8 cellular contexts compared by ENCODE assay signal in genomic region chr4:139266208-139266582, GRCh38. TPM values are rescaled to one million over a fixed set of nuclear protein-coding genes. Genes with fewer than 3 reads are reported as not detected.
A peak's percentile ranks its signal among the peaks of the same experiment; 100 is the strongest.
DNase-seq lines count a peak whose midpoint lies in the region; ATAC-seq, FAIRE-seq and TF ChIP-seq lines count a peak whose summit lies in the region.

No MANE protein-coding gene starts in this region.

- H3K9me3 ChIP-seq in MG63, result no peaks in the 10 kb centered on the region
- no peaks in the 10 kb centered on the region for H3K9me3 ChIP-seq in endothelial cell of umbilical vein (replicated peaks; ENCODE audit: control insufficient read depth, insufficient read depth, low read length)
- H3K9me3 ChIP-seq in gastrocnemius medialis, result no peaks in the 10 kb centered on the region

- DNase-seq in MG63 (no peak), endothelial cell of umbilical vein (ENCODE audit: low read depth, low spot score) (no peak), gastrocnemius medialis (no peak), islet precursor cell (no peak), posterior cingulate gyrus (no peak), cortex of kidney (lab: John Stamatoyannopoulos, UW) (no peak)
- DNase-seq in activated effector memory CD4-positive, alpha-beta T cell treated with anti-CD3 and anti-CD28 coated beads, Interleukin-2, amount 50 U/mL, for 16 hours, result no peak

- H3K27me3 ChIP-seq in MG63 (no peaks in the 10 kb centered on the region), endothelial cell of umbilical vein (ENCODE audit: control insufficient read depth in 2 of 2, insufficient read depth in 2 of 2, low read length in 2 of 2) (no peaks in the 10 kb centered on the region), gastrocnemius medialis (no peaks in the 10 kb centered on the region)

- BruUV-seq in endothelial cell of umbilical vein (replicated peaks; lab: Mats Ljungman, UMichigan), result no TSS peak

- ATAC-seq in GM18498 (IDR thresholded peaks at IDR 0.05; ENCODE audit: unreplicated experiment) (peak; percentile 0), gastrocnemius medialis (no peak)

- H3K27ac ChIP-seq in endothelial cell of umbilical vein (ENCODE audit: insufficient read depth, low read depth, low read length) (peak overlapping the region; percentile 54), gastrocnemius medialis (peak overlapping the region; percentile 58 to 76 (median 63))

- peak overlapping the region; percentile 24 for H2AFZ ChIP-seq in endothelial cell of umbilical vein (ENCODE audit: low read depth, low read length)

- intact Hi-C loops in endothelial cell of umbilical vein (cut with micrococcal nuclease) (no loop called here), gastrocnemius medialis (cut with DNase I; ENCODE audit: low total_unique reads) (no loop called here), posterior cingulate gyrus (cut with DNase I) (no loop called here)

- TF ChIP-seq CTCF in endothelial cell of umbilical vein (IDR thresholded peaks at IDR 0.05; ENCODE audit: extremely low read depth in 1 of 2, insufficient read depth in 1 of 2, low read depth in 1 of 2, low read length in 2 of 2), result no peak
- no peak for TF ChIP-seq CTCF in gastrocnemius medialis (IDR thresholded peaks at IDR 0.05 in 4 of 5, conservative IDR thresholded peaks at IDR 0.05 in 1 of 5)

- H3K79me2 ChIP-seq in endothelial cell of umbilical vein (ENCODE audit: control insufficient read depth, insufficient read depth, low read length), result no peaks in the 10 kb centered on the region

- H4K20me1 ChIP-seq in endothelial cell of umbilical vein (replicated peaks; ENCODE audit: control insufficient read depth, extremely low read depth, insufficient read depth, low read length), result no peaks in the 10 kb centered on the region

- H3K9ac ChIP-seq in endothelial cell of umbilical vein (replicated peaks; ENCODE audit: extremely low read depth, insufficient read depth, low read length), result peak overlapping the region; percentile 1

- no peak for TF ChIP-seq POLR2A in endothelial cell of umbilical vein (IDR thresholded peaks at IDR 0.05; ENCODE audit: low read depth, low read length)
- TF ChIP-seq POLR2A in gastrocnemius medialis (IDR thresholded peaks at IDR 0.05), result no peak

- H3K4me1 ChIP-seq in endothelial cell of umbilical vein (ENCODE audit: control insufficient read depth, extremely low read depth, insufficient read depth, low read length) (peaks cover 14% of the 10 kb centered on the region), gastrocnemius medialis (peaks cover 0 to 12% of the 10 kb centered on the region in 2 donors)

- in situ Hi-C loops in gastrocnemius medialis (cut with MboI; ENCODE audit: low sequenced_read_pairs in 4 of 4), result no loop called here

- POLR2A ChIA-PET in endothelial cell of umbilical vein (lab: Charles Lee), result interaction anchor here (0.6 kb wide), 1 partner anchor 19 kb away, joined by 4 read pairs; no protein-coding TSS in a partner anchor

- H3K4me2 ChIP-seq in endothelial cell of umbilical vein (ENCODE audit: insufficient read depth, low read length), result peak overlapping the region; percentile 90

- H3K36me3 ChIP-seq in MG63 (peaks cover 9% of the 10 kb centered on the region), endothelial cell of umbilical vein (ENCODE audit: control insufficient read depth in 2 of 2, extremely low read depth in 1 of 2, insufficient read depth in 2 of 2, low read length in 2 of 2) (no peaks in the 10 kb centered on the region), gastrocnemius medialis (no peaks in the 10 kb centered on the region)

- no peak for FAIRE-seq in endothelial cell of umbilical vein (lab: Jason Lieb, UNC)

- dilution Hi-C loops in endothelial cell of umbilical vein (cut with MboI; ENCODE audit: extremely low pct_ligation_motif_present, low sequenced_read_pairs), result no loop called here

- H3K9me1 ChIP-seq in endothelial cell of umbilical vein (replicated peaks; ENCODE audit: control insufficient read depth, extremely low read depth, insufficient read depth, low read length), result no peaks in the 10 kb centered on the region

- CTCF ChIA-PET in endothelial cell of umbilical vein (lab: Charles Lee), result interaction anchor here (0.7 to 2.3 kb wide), 12 partner anchors 9 to 236 kb away, joined by 3 to 23 read pairs (median 4); partner anchors contain the start of gene NAA15

- H3K4me3 ChIP-seq in MG63 (peak overlapping the region; percentile 25), endothelial cell of umbilical vein (replicated peaks in 1 of 3; ENCODE audit: insufficient read depth in 1 of 3, low read depth in 1 of 3, low read length in 3 of 3) (peak overlapping the region in 1 of 3 experiments; percentile 20), gastrocnemius medialis (peak overlapping the region; percentile 41 to 54 (median 52))

TF ChIP-seq in endothelial cell of umbilical vein, 7 proteins besides CTCF, POLR2A, EP300 and RAD21:
- TF ChIP-seq JUN (IDR thresholded peaks at IDR 0.05; ENCODE audit: borderline replicate concordance, insufficient read depth, insufficient read length, low read depth) (no peak), GATA2 (IDR thresholded peaks at IDR 0.05; ENCODE audit: insufficient read depth, insufficient read length, low read depth, low read length) (no peak), FOS (IDR thresholded peaks at IDR 0.05; ENCODE audit: borderline replicate concordance, insufficient read depth, low read length) (no peak)
TF ChIP-seq in endothelial cell of umbilical vein: peak in this region for 0.

RNA-seq across cellular contexts. Expression of gene MGARP, which starts 13.8 kb away (rescaled TPM):
- 105 and 125 TPM in 2 replicates for total RNA-seq in MG63 (2014; rRNA removed; shearing (Covaris generic); ENCODE audit: low replicate concordance)
- total RNA-seq in endothelial cell of umbilical vein (16.2 and 25.9 TPM in 2 replicates), gastrocnemius medialis (under 1 TPM in 3 of 4 donors, not detected in 1; 0.29 to 0.65 (median 0.38) TPM)
- polyA plus RNA-seq in endothelial cell of umbilical vein, result 22.6 and 26.6 TPM in 2 replicates
- 54.1 and 58.8 TPM in 2 replicates for polyA plus RNA-seq in endothelial cell of umbilical vein (2011; cell fraction: cytosol; rRNA removed)
- polyA plus RNA-seq in endothelial cell of umbilical vein (2011; cell fraction: nucleus; rRNA removed), result 21.4 and 29.5 TPM in 2 replicates
- 56.6 and 61.2 TPM in 2 replicates for polyA plus RNA-seq in endothelial cell of umbilical vein (2012)
- polyA minus RNA-seq in endothelial cell of umbilical vein, result 9.7 and 11.3 TPM in 2 replicates
- not detected for polyA minus RNA-seq in endothelial cell of umbilical vein (2011; cell fraction: cytosol; rRNA and poly(A)+ RNA removed)
- 2.3 and 3.7 TPM in 2 replicates for polyA minus RNA-seq in endothelial cell of umbilical vein (2011; cell fraction: nucleus; rRNA and poly(A)+ RNA removed)

RNA-seq across cellular contexts. Expression of gene NAA15, which starts 35.1 kb away (rescaled TPM):
- total RNA-seq in MG63 (2014; rRNA removed; shearing (Covaris generic); ENCODE audit: low replicate concordance), result 16.6 and 30.7 TPM in 2 replicates
- total RNA-seq in endothelial cell of umbilical vein (57.0 and 67.9 TPM in 2 replicates), gastrocnemius medialis (10 to 100 TPM; 25.0 to 48.8 (median 37.2) TPM)
- 3.2 and 4.5 TPM in 2 replicates for polyA plus RNA-seq in endothelial cell of umbilical vein
- polyA plus RNA-seq in endothelial cell of umbilical vein (2011; cell fraction: cytosol; rRNA removed), result 8.4 and 9.2 TPM in 2 replicates
- polyA plus RNA-seq in endothelial cell of umbilical vein (2011; cell fraction: nucleus; rRNA removed), result 12.5 and 18.4 TPM in 2 replicates
- polyA plus RNA-seq in endothelial cell of umbilical vein (2012), result 26.7 and 44.2 TPM in 2 replicates
- polyA minus RNA-seq in endothelial cell of umbilical vein, result 15.1 and 15.5 TPM in 2 replicates
- 18.9 TPM for polyA minus RNA-seq in endothelial cell of umbilical vein (2011; cell fraction: cytosol; rRNA and poly(A)+ RNA removed)
- 40.2 and 59.0 TPM in 2 replicates for polyA minus RNA-seq in endothelial cell of umbilical vein (2011; cell fraction: nucleus; rRNA and poly(A)+ RNA removed)

RNA-seq across cellular contexts. Expression of gene NDUFC1, which starts 36.1 kb away (rescaled TPM):
- 90.1 and 98.2 TPM in 2 replicates for total RNA-seq in MG63 (2014; rRNA removed; shearing (Covaris generic); ENCODE audit: low replicate concordance)
- total RNA-seq in endothelial cell of umbilical vein, result 73.9 and 78.1 TPM in 2 replicates
- 65.2 and 65.7 TPM in 2 replicates for polyA plus RNA-seq in endothelial cell of umbilical vein
- polyA plus RNA-seq in endothelial cell of umbilical vein (2011; cell fraction: cytosol; rRNA removed), result 75.5 and 77.8 TPM in 2 replicates
- polyA plus RNA-seq in endothelial cell of umbilical vein (2011; cell fraction: nucleus; rRNA removed), result 32.6 and 36.8 TPM in 2 replicates
- polyA plus RNA-seq in endothelial cell of umbilical vein (2012), result 68.4 and 108 TPM in 2 replicates
- polyA minus RNA-seq in endothelial cell of umbilical vein, result 12.2 and 16.2 TPM in 2 replicates
- 14.7 TPM for polyA minus RNA-seq in endothelial cell of umbilical vein (2011; cell fraction: cytosol; rRNA and poly(A)+ RNA removed)
- polyA minus RNA-seq in endothelial cell of umbilical vein (2011; cell fraction: nucleus; rRNA and poly(A)+ RNA removed), result 9.4 and 9.9 TPM in 2 replicates
- total RNA-seq in gastrocnemius medialis, result 100 to 1,000 TPM in 1 of 4 donors, 10 to 100 TPM in 3; 30.5 to 102 (median 63.5) TPM

Comparison
In these comparisons a context has a peak if more than half of its experiments do, and no peak if none do; other contexts are left out.
1. RNA of gene MGARP, which starts 13.8 kb away (total RNA-seq): 105 to 125 TPM in MG63 and 16.2 to 25.9 TPM in endothelial cell of umbilical vein; 0.29 to 0.65 TPM in gastrocnemius medialis; every median in the first group is over 10 times any median in the second.